21 cellular contexts compared by ENCODE assay signal in the genomic region with DNA sequence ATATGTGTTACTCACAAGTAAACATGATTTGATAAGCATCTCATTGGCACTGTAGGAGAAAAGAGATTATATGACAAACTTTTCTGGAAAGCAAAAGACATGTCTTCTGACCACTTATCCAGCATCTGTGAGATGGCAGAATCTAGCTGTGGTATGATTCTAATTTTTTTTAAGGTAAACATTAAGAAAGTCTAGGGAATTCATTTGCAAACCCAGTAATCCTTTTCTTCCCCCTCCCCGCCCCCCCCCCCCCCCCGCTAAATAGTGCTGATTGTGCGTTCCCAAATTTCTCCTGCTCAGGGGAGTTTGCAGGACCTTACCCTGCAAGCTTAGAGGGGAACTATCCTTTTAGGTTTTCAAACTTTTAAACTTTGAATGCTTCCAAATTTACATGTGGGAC.
"Had no signal": no experiment of that assay in that cellular context is flagged by ENCODE, and none has a peak within 500 bp of the region (broad histone marks: within the 10 kb centered on the region; RNA-seq: fewer than 3 reads in every experiment).

No MANE protein-coding gene starts in this region.

- H2AFZ ChIP-seq: PC-9 had no signal

- H3K4me2 ChIP-seq: PC-9 had no signal

- H3K4me1 ChIP-seq: Peyer's patch, SJCRH30 had no signal

- ATAC-seq: Right ventricle myocardium inferior had no signal

- H3K27me3 ChIP-seq: MG63, Peyer's patch, SJCRH30 had no signal

- H3K27ac ChIP-seq: HL-60, PC-9, Peyer's patch, SJCRH30 had no signal

- DNase-seq: Kasumi-1, KG1, MG63, NCI-H1092, NCI-H1105 treated with DMSO at 0.1 percent for 48 hours, NCI-H1417 treated with DMSO at 0.1 percent for 48 hours, NCI-H146, NCI-H1694 treated with DMSO at 0.1 percent for 48 hours, NCI-H1930, NCI-H2081, NCI-H2107, NCI-H2227 treated with DMSO at 0.1 percent for 48 hours, NCI-H524, NCI-H69, NCI-H774, PC-9, Peyer's patch, SHP77 treated with DMSO at 0.1 percent for 48 hours, SJCRH30 had no signal

- H3K9me3 ChIP-seq: MG63, Peyer's patch, SJCRH30 had no signal

- H3K4me3 ChIP-seq: MG63, PC-9, Peyer's patch, SJCRH30 had no signal
